Comparison of ENCODE assay signal across 30 cellular contexts in genomic region chr6:169230322-169230665, GRCh38. TPM values are rescaled to one million over a fixed set of nuclear protein-coding genes. Genes with fewer than 3 reads are reported as not detected.
DNase-seq lines count a peak whose midpoint lies in the region; ATAC-seq and TF ChIP-seq lines count a peak whose summit lies in the region.
"Had no signal": no experiment of that assay in that cellular context is flagged by ENCODE, and none has a peak within 500 bp of the region (broad histone marks: within the 10 kb centered on the region; RNA-seq: fewer than 3 reads in every experiment).

No MANE protein-coding gene starts in this region.

- TF ChIP-seq EP300 in stomach (IDR thresholded peaks at IDR 0.05) = no peak

- 0 out of 2 replicates have a peak, but pooled peaks cover 3% of the 10 kb centered on the region for H3K27me3 ChIP-seq in SJCRH30
- H3K27me3 ChIP-seq in foreskin keratinocyte = no peaks in the 10 kb centered on the region
- H3K27me3 ChIP-seq in stomach = no peaks in the 10 kb centered on the region
- H3K27me3 ChIP-seq: cardiac muscle cell, pancreas, spleen, transverse colon had no signal

- H3K4me1 Mint-ChIP-seq in brain (peaks cover 17% of the 10 kb centered on the region), WTC11 (no peaks in the 10 kb centered on the region)

- peak; percentile 4 for ATAC-seq in foreskin keratinocyte
- ATAC-seq in WTC11 = no peak
- ATAC-seq: lower lobe of right lung, mucosa of descending colon, Panc1 had no signal

- TF ChIP-seq CTCF in brain (conservative IDR thresholded peaks at IDR 0.05) = no peak
- TF ChIP-seq CTCF in foreskin keratinocyte (conservative IDR thresholded peaks at IDR 0.05) = no peak
- no peak for TF ChIP-seq CTCF in stomach (IDR thresholded peaks at IDR 0.05)
- no peak for TF ChIP-seq CTCF in WTC11 (IDR thresholded peaks at IDR 0.05)

- CTCF ChIA-PET in WTC11 (lab: Charles Lee) = no interaction called here

- no peak for TF ChIP-seq POLR2A in stomach (IDR thresholded peaks at IDR 0.05)

- peak overlapping the region; percentile 26 to 87 (median 54) for H3K27ac Mint-ChIP-seq in brain
- H3K27ac Mint-ChIP-seq in WTC11 = no peak overlapping the region
- H3K27ac Mint-ChIP-seq: activated CD4-positive, alpha-beta memory T cell treated with anti-CD3 and anti-CD28 coated beads for 36 hours; activated T-helper 2 cell treated with anti-CD3 and anti-CD28 coated beads, Interferon-gamma antibody, Interleukin-2, Interleukin-4, amounts not matched to agents 10 μg/mL and 5 μg/mL and 100 μg/mL, durations not matched to agents 14 hours and 24 hours and 36 hours; dendritic cell treated with granulocyte-macrophage colony-stimulating factor and Interleukin-4, amounts not matched to agents 40 ng/mL and 50 ng/mL, for 4 days; stimulated activated naive CD8-positive, alpha-beta T cell treated with anti-CD3 and anti-CD28 coated beads, Interleukin-15, Interleukin-2, amounts not matched to agents 100 ng/mL and 50 ng/mL, for 24 hours had no signal

- no peak overlapping the region for H3K27ac ChIP-seq in SJCRH30
- no peak overlapping the region for H3K27ac ChIP-seq in foreskin keratinocyte
- H3K27ac ChIP-seq in stomach = peak overlapping the region in 1 of 5 donors; percentile 4
- H3K27ac ChIP-seq: cardiac muscle cell, lower lobe of right lung, spleen had no signal

- H3K9me3 Mint-ChIP-seq in brain (peaks cover 0 to 4% (median 0%) of the 10 kb centered on the region in 5 experiments), WTC11 (peaks cover 15% of the 10 kb centered on the region)

- no peaks in the 10 kb centered on the region for H3K36me3 ChIP-seq in SJCRH30
- H3K36me3 ChIP-seq in stomach = peaks cover 0 to 38% (median 4%) of the 10 kb centered on the region in 4 donors
- H3K36me3 ChIP-seq: cardiac muscle cell, lower lobe of right lung, pancreas, transverse colon had no signal

- intact Hi-C loops in stomach (cut with DNase I; ENCODE audit: low total_unique reads) = no loop called here

- peaks cover 30% of the 10 kb centered on the region for H3K36me3 Mint-ChIP-seq in brain
- peaks cover 71% of the 10 kb centered on the region for H3K36me3 Mint-ChIP-seq in WTC11
- H3K36me3 Mint-ChIP-seq: activated CD4-positive, alpha-beta memory T cell treated with anti-CD3 and anti-CD28 coated beads for 36 hours had no signal

- 70 to 91% (median 81%) methylated on average over 9 of the region's 9 CpGs for WGBS in stomach, 5 donors

- POLR2A ChIA-PET in WTC11 (lab: Charles Lee) = no interaction called here

- H3K9me3 ChIP-seq in SJCRH30 (replicated peaks) = no peaks in the 10 kb centered on the region
- peaks cover 0 to 9% (median 4%) of the 10 kb centered on the region in 4 donors for H3K9me3 ChIP-seq in stomach
- H3K9me3 ChIP-seq: lower lobe of right lung, mucosa of descending colon, pancreas, transverse colon had no signal

- H3K4me3 Mint-ChIP-seq in brain (no peak overlapping the region), WTC11 (no peak overlapping the region)
- H3K4me3 Mint-ChIP-seq: activated CD4-positive, alpha-beta memory T cell treated with anti-CD3 and anti-CD28 coated beads for 36 hours; dendritic cell treated with granulocyte-macrophage colony-stimulating factor and Interleukin-4, amounts not matched to agents 40 ng/mL and 50 ng/mL, for 4 days; nephron progenitor cell; stimulated activated naive CD8-positive, alpha-beta T cell treated with anti-CD3 and anti-CD28 coated beads, Interleukin-15, Interleukin-2, amounts not matched to agents 100 ng/mL and 50 ng/mL, for 24 hours had no signal

- H3K27me3 Mint-ChIP-seq in brain = peaks cover 3% of the 10 kb centered on the region
- no peaks in the 10 kb centered on the region for H3K27me3 Mint-ChIP-seq in WTC11 (ENCODE audit: low read depth)
- H3K27me3 Mint-ChIP-seq: dendritic cell treated with granulocyte-macrophage colony-stimulating factor and Interleukin-4, amounts not matched to agents 40 ng/mL and 50 ng/mL, for 4 days had no signal

- H3K4me3 ChIP-seq in SJCRH30 = peak overlapping the region; percentile 23
- no peak overlapping the region for H3K4me3 ChIP-seq in stomach
- H3K4me3 ChIP-seq: cardiac muscle cell, lower lobe of right lung, mucosa of descending colon, pancreas, spleen, transverse colon had no signal

- DNase-seq in SJCRH30 (peak in 1 of 2 experiments; percentile 16), foreskin keratinocyte (no peak), stomach (peak; percentile 17), OCI-M1 (lab: John Stamatoyannopoulos, UW) (no peak), NCI-H748 (lab: John Stamatoyannopoulos, UW; ENCODE audit: unreplicated experiment) (no peak), WTC11 (ENCODE audit: low spot score) (no peak), DMS 273 (lab: John Stamatoyannopoulos, UW; ENCODE audit: unreplicated experiment) (no peak)
- DNase-seq: activated CD4-positive, alpha-beta memory T cell treated with anti-CD3 and anti-CD28 coated beads for 36 hours; activated CD4-positive, alpha-beta T cell treated with anti-CD3 and anti-CD28 coated beads for 1 hour; activated naive CD4-positive, alpha-beta T cell treated with anti-CD3 and anti-CD28 coated beads, Interleukin-2, amount 50 U/mL, for 16 hours; amniotic stem cell; HCEC 1CT; lower lobe of right lung; mucosa of descending colon; NCI-H1436; NCI-H2081; NCI-H2227 treated with DMSO at 0.1 percent for 48 hours; NCI-H526 treated with DMSO at 0.1 percent for 48 hours; nephron progenitor cell; pancreas; spleen; stimulated activated CD8-positive, alpha-beta memory T cell treated with anti-CD3 and anti-CD28 coated beads, Interleukin-4, amount 100 ng/mL, for 48 hours; transverse colon had no signal

- H3K4me1 ChIP-seq in SJCRH30 (no peaks in the 10 kb centered on the region), foreskin keratinocyte (no peaks in the 10 kb centered on the region), stomach (no peaks in the 10 kb centered on the region)
- H3K4me1 ChIP-seq: lower lobe of right lung, pancreas, spleen, transverse colon had no signal

TF ChIP-seq in WTC11, 78 proteins besides CTCF, POLR2A, EP300 and RAD21:
- no peak for TF ChIP-seq ZBTB21 (CRISPR knock-in tag; IDR thresholded peaks at IDR 0.05; ENCODE audit: borderline replicate concordance)
- no peak for TF ChIP-seq HMGA2 (CRISPR knock-in tag; IDR thresholded peaks at IDR 0.05)
- TF ChIP-seq NR2C2 (CRISPR knock-in tag; IDR thresholded peaks at IDR 0.05) = no peak
- no peak for TF ChIP-seq ZNF317 (CRISPR knock-in tag; IDR thresholded peaks at IDR 0.05; ENCODE audit: borderline replicate concordance, low read depth)
- TF ChIP-seq, protein P1, sequence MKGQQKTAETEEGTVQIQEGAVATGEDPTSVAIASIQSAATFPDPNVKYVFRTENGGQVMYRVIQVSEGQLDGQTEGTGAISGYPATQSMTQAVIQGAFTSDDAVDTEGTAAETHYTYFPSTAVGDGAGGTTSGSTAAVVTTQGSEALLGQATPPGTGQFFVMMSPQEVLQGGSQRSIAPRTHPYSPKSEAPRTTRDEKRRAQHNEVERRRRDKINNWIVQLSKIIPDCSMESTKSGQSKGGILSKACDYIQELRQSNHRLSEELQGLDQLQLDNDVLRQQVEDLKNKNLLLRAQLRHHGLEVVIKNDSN (CRISPR knock-in tag; IDR thresholded peaks at IDR 0.05) = no peak
- TF ChIP-seq, protein P2, sequence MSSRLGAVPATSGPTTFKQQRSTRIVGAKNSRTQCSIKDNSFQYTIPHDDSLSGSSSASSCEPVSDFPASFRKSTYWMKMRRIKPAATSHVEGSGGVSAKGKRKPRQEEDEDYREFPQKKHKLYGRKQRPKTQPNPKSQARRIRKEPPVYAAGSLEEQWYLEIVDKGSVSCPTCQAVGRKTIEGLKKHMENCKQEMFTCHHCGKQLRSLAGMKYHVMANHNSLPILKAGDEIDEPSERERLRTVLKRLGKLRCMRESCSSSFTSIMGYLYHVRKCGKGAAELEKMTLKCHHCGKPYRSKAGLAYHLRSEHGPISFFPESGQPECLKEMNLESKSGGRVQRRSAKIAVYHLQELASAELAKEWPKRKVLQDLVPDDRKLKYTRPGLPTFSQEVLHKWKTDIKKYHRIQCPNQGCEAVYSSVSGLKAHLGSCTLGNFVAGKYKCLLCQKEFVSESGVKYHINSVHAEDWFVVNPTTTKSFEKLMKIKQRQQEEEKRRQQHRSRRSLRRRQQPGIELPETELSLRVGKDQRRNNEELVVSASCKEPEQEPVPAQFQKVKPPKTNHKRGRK (CRISPR knock-in tag; IDR thresholded peaks at IDR 0.05; ENCODE audit: borderline replicate concordance) = no peak
- TF ChIP-seq ZNF423 (CRISPR knock-in tag; IDR thresholded peaks at IDR 0.05) = no peak
- TF ChIP-seq JAZF1 (CRISPR knock-in tag; IDR thresholded peaks at IDR 0.05) = no peak
- no peak for TF ChIP-seq TCF7 (CRISPR knock-in tag; IDR thresholded peaks at IDR 0.05; ENCODE audit: low read depth)
- no peak for TF ChIP-seq NFYB (CRISPR knock-in tag; conservative IDR thresholded peaks at IDR 0.05; ENCODE audit: low read depth)
- no peak for TF ChIP-seq ATF1 (CRISPR knock-in tag; IDR thresholded peaks at IDR 0.05)
- TF ChIP-seq NFE2L1 (CRISPR knock-in tag; IDR thresholded peaks at IDR 0.05) = no peak
- no peak for TF ChIP-seq PREB (CRISPR knock-in tag; IDR thresholded peaks at IDR 0.05; ENCODE audit: borderline replicate concordance)

RNA-seq across cellular contexts. Expression of gene THBS2, which starts 23.4 kb away (rescaled TPM):
- total RNA-seq in SJCRH30 (2014; rRNA removed; shearing (Covaris generic)) = 0.18 and 0.28 TPM in 2 replicates
- polyA plus RNA-seq in brain (ENCODE audit: insufficient read depth, low read depth, low replicate concordance) (12.9 TPM), foreskin keratinocyte (85.3 and 98.3 TPM in 2 replicates), stomach (under 1 TPM; 0.31 to 0.87 (median 0.70) TPM)
- total RNA-seq in foreskin keratinocyte (345 and 346 TPM in 2 replicates), stomach (10 to 100 TPM in 2 of 5 donors, 1 to 10 TPM in 2, under 1 TPM in 1; under 0.01 to 56.0 (median 7.7) TPM), WTC11 (2021) (33.5 to 40.3 TPM (median 35.8 TPM) in 3 replicates)
- total RNA-seq: activated CD4-positive, alpha-beta memory T cell treated with anti-CD3 and anti-CD28 coated beads for 36 hours; activated T-helper 2 cell treated with anti-CD3 and anti-CD28 coated beads, Interferon-gamma antibody, Interleukin-2, Interleukin-4, amounts not matched to agents 10 μg/mL and 5 μg/mL and 100 μg/mL, durations not matched to agents 14 hours and 24 hours and 36 hours; T-helper 2 cell treated with Interferon-gamma antibody and Interleukin-4, amounts not matched to agents 100 ng/mL and 5 ng/mL, for 36 hours had no signal
